In the genomic region with DNA sequence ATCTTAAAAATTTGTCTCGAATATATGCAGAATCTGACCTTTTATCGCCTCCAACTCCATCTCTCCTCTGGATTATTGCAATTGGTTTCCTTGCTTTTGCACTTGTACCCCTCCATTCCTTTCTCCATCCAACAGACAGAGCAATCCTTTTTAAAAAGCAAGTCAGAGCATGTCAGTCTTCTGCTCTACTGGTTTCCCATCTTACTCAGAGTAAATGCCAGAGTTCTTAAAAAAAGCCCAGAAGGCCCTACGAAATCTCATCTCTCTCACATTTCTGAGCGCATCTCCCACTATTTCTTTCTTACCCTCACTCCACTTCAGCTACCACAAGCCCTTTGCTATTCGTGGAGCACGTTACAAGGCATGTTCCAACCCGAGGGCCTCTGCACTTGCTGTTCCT, we compare ENCODE assay signal across 22 cellular contexts.
DNase-seq lines count a peak whose midpoint lies in the region; ATAC-seq, FAIRE-seq and TF ChIP-seq lines count a peak whose summit lies in the region.
"Had no signal": no experiment of that assay in that cellular context is flagged by ENCODE, and none has a peak within 500 bp of the region (broad histone marks: within the 10 kb centered on the region; RNA-seq: fewer than 3 reads in every experiment).

No MANE protein-coding gene starts in this region.

- H3K36me3 ChIP-seq in HCT116 (ENCODE audit: control insufficient read depth in 1 of 2, insufficient read depth in 2 of 2, low read length in 2 of 2), result no peaks in the 10 kb centered on the region
- no peaks in the 10 kb centered on the region for H3K36me3 ChIP-seq in astrocyte (ENCODE audit: insufficient read depth, low read length)
- H3K36me3 ChIP-seq in mesenchymal stem cell (ENCODE audit: control insufficient read depth in 1 of 2, insufficient read depth in 2 of 2, low read depth in 1 of 2, low read length in 2 of 2), result no peaks in the 10 kb centered on the region

- no peak overlapping the region for H4K8ac ChIP-seq in mesenchymal stem cell (ENCODE audit: low read length)

- CTCF ChIA-PET in HCT116 (lab: Charles Lee), result no interaction called here

- H2AK5ac ChIP-seq in mesenchymal stem cell (ENCODE audit: low read length, severe bottlenecking), result no peak overlapping the region

- H3K9me3 ChIP-seq in HCT116 (ENCODE audit: control insufficient read depth in 1 of 2, insufficient read depth in 1 of 2, low read depth in 1 of 2, low read length in 2 of 2), result peaks cover 0 to 5% of the 10 kb centered on the region in 2 experiments; a peak in 1 of 4 replicates
- H3K9me3 ChIP-seq in astrocyte (ENCODE audit: insufficient read depth, low read depth, low read length), result no peaks in the 10 kb centered on the region
- H3K9me3 ChIP-seq in mesenchymal stem cell (ENCODE audit: control insufficient read depth, low read length), result peaks cover 11% of the 10 kb centered on the region

- H3K9me2 ChIP-seq in HCT116 (ENCODE audit: insufficient read depth), result no peaks in the 10 kb centered on the region

- H3K9ac ChIP-seq in HCT116 (ENCODE audit: low read length) (no peak overlapping the region), astrocyte (ENCODE audit: low read length) (no peak overlapping the region), mesenchymal stem cell (ENCODE audit: low read length) (peak overlapping the region; percentile 5)
- H3K9ac ChIP-seq: BLaER1 treated with 17β-estradiol and CSF1 and Interleukin-3, amounts not matched to agents 10 nM and 100 nM had no signal

- H2BK5ac ChIP-seq in mesenchymal stem cell (ENCODE audit: low read depth, low read length, poor library complexity, severe bottlenecking), result no peak overlapping the region

- no peak overlapping the region for H2AFZ ChIP-seq in HCT116 (ENCODE audit: low read depth, low read length, poor library complexity, severe bottlenecking)
- no peak overlapping the region for H2AFZ ChIP-seq in astrocyte (ENCODE audit: low read depth, low read length)
- no peak overlapping the region for H2AFZ ChIP-seq in mesenchymal stem cell (ENCODE audit: low read depth, low read length)
- H2AFZ ChIP-seq: GM23338 had no signal

- RAD21 ChIA-PET in HCT116 (lab: Charles Lee; ENCODE audit: low non-redundant PET in 1 of 2, low total read pairs in 2 of 2, uncharacterized antibody in 2 of 2, unreplicated experiment in 2 of 2), result no interaction called here

- TF ChIP-seq CTCF in HCT116 (IDR thresholded peaks at IDR 0.05 in 2 of 3, conservative IDR thresholded peaks at IDR 0.05 in 1 of 3; ENCODE audit: borderline replicate concordance in 1 of 3, insufficient read depth in 1 of 3, low read depth in 2 of 3, low read length in 2 of 3), result no peak
- TF ChIP-seq CTCF in astrocyte (IDR thresholded peaks at IDR 0.05; ENCODE audit: insufficient read depth, low read depth, low read length), result no peak

- H3K4me3 ChIP-seq in HCT116 (replicated peaks in 1 of 2; ENCODE audit: low read depth in 1 of 2, low read length in 2 of 2) (no peak overlapping the region), astrocyte (ENCODE audit: insufficient read depth, low read depth, low read length) (no peak overlapping the region), mesenchymal stem cell (ENCODE audit: insufficient read depth in 1 of 2, low read depth in 1 of 2, low read length in 2 of 2) (no peak overlapping the region)
- H3K4me3 ChIP-seq: BLaER1 treated with 17β-estradiol and CSF1 and Interleukin-3, amounts not matched to agents 10 nM and 100 nM; GM12878; GM23338 had no signal

- H3K27ac ChIP-seq in HCT116 (ENCODE audit: low read depth, low read length) (no peak overlapping the region), astrocyte (ENCODE audit: low read depth, low read length) (no peak overlapping the region), epithelial cell of prostate (peak overlapping the region; percentile 58), mesenchymal stem cell (ENCODE audit: low read length, poor library complexity, severe bottlenecking) (no peak overlapping the region)
- H3K27ac ChIP-seq: BLaER1 treated with 17β-estradiol and CSF1 and Interleukin-3, amounts not matched to agents 10 nM and 100 nM had no signal

- no peak for FAIRE-seq in astrocyte (lab: Jason Lieb, UNC)
- FAIRE-seq: GM12878, GM19239, H54, HTR-8/SVneo had no signal

- H3K23ac ChIP-seq in mesenchymal stem cell (ENCODE audit: low read length in 2 of 2), result no peak overlapping the region

- H3K4me1 ChIP-seq in HCT116 (ENCODE audit: control insufficient read depth in 1 of 2, insufficient read depth in 2 of 2, low read length in 2 of 2), result peaks cover 27 to 46% of the 10 kb centered on the region in 2 experiments; a peak in 3 of 4 replicates
- H3K4me1 ChIP-seq in astrocyte (ENCODE audit: insufficient read depth, low read length), result peaks cover 19% of the 10 kb centered on the region
- peaks cover 3% of the 10 kb centered on the region for H3K4me1 ChIP-seq in mesenchymal stem cell (ENCODE audit: control insufficient read depth, insufficient read depth, low read depth, low read length)

- H3K4me1 Mint-ChIP-seq in astrocyte (ENCODE audit: low read depth, unreplicated experiment), result peaks cover 28% of the 10 kb centered on the region
- H3K4me1 Mint-ChIP-seq: B cell, IgD-negative memory B cell had no signal

- H3K18ac ChIP-seq in mesenchymal stem cell (ENCODE audit: low read depth in 1 of 2, low read length in 2 of 2), result no peak overlapping the region

- TF ChIP-seq POLR2A in HCT116 (IDR thresholded peaks at IDR 0.05; ENCODE audit: borderline replicate concordance, extremely low read depth, insufficient read depth, insufficient read length), result no peak

- no TSS peak for BruUV-seq in HCT116 (replicated peaks; lab: Mats Ljungman, UMichigan)

- no peaks in the 10 kb centered on the region for H4K20me1 ChIP-seq in HCT116 (ENCODE audit: insufficient read depth)
- H4K20me1 ChIP-seq in astrocyte (ENCODE audit: insufficient read depth, low read length), result no peaks in the 10 kb centered on the region
- H4K20me1 ChIP-seq: BLaER1 treated with 17β-estradiol and CSF1 and Interleukin-3, amounts not matched to agents 10 nM and 100 nM had no signal

- no peak overlapping the region for H2BK120ac ChIP-seq in mesenchymal stem cell (ENCODE audit: low read depth, low read length)

- no peaks in the 10 kb centered on the region for H3K27me3 Mint-ChIP-seq in astrocyte (ENCODE audit: low read depth, unreplicated experiment)

- no peaks in the 10 kb centered on the region for H3K36me3 Mint-ChIP-seq in astrocyte (ENCODE audit: low read depth, unreplicated experiment)
- H3K36me3 Mint-ChIP-seq: IgD-negative memory B cell had no signal

- H2BK12ac ChIP-seq in mesenchymal stem cell (ENCODE audit: low read length in 2 of 2), result no peak overlapping the region

- no peaks in the 10 kb centered on the region for H3K79me1 ChIP-seq in mesenchymal stem cell (replicated peaks; ENCODE audit: low read length, poor library complexity, severe bottlenecking)

- H3K4me3 Mint-ChIP-seq in astrocyte (ENCODE audit: unreplicated experiment), result no peak overlapping the region
- H3K4me3 Mint-ChIP-seq: B cell; CD8-positive, alpha-beta T cell; GM23338; HFFc6; IgD-negative memory B cell had no signal

- H3K4me2 ChIP-seq in HCT116 (ENCODE audit: low read length), result peak overlapping the region; percentile 70; the same call in 1 of the 2 replicates
- no peak overlapping the region for H3K4me2 ChIP-seq in astrocyte (ENCODE audit: low read length)
- H3K4me2 ChIP-seq in mesenchymal stem cell (ENCODE audit: low read length, poor library complexity, severe bottlenecking), result no peak overlapping the region
- H3K4me2 ChIP-seq: BLaER1 treated with 17β-estradiol and CSF1 and Interleukin-3, amounts not matched to agents 10 nM and 100 nM; GM23338 had no signal

- no peak overlapping the region for H3K14ac ChIP-seq in mesenchymal stem cell (ENCODE audit: low read length in 2 of 2)

- intact Hi-C loops in HCT116 (cut with micrococcal nuclease), result no loop called here

- no peak overlapping the region for H3K4ac ChIP-seq in mesenchymal stem cell (ENCODE audit: low read depth in 1 of 2, low read length in 2 of 2)

- DNase-seq in HCT116 (ENCODE audit: low read depth, low spot score), result no peak
- DNase-seq in astrocyte (ENCODE audit: low read depth), result no peak
- DNase-seq in epithelial cell of prostate (ENCODE audit: low read depth, low spot score), result no peak
- DNase-seq in mesenchymal stem cell, result no peak
- DNase-seq in midbrain (lab: John Stamatoyannopoulos, UW), result no peak
- DNase-seq: CD8-positive, alpha-beta T cell; COR-L47; DMS 273 treated with DMSO at 0.1 percent for 48 hours; DMS53; DND-41; HCEC 1CT; HFFc6 had no signal

- H2BK15ac ChIP-seq in mesenchymal stem cell (ENCODE audit: low read depth, poor library complexity, severe bottlenecking), result no peak overlapping the region

- no peak for ATAC-seq in HCT116
- no peak for ATAC-seq in GM18867 (IDR thresholded peaks at IDR 0.05; ENCODE audit: unreplicated experiment)
- no peak for ATAC-seq in GM19455 (IDR thresholded peaks at IDR 0.05; ENCODE audit: unreplicated experiment)
- ATAC-seq: CD8-positive, alpha-beta T cell; GM12878; GM23338 had no signal

- no peaks in the 10 kb centered on the region for H3K27me3 ChIP-seq in HCT116 (ENCODE audit: insufficient read depth, low read length)
- no peaks in the 10 kb centered on the region for H3K27me3 ChIP-seq in astrocyte (ENCODE audit: insufficient read depth, low read length)
- no peaks in the 10 kb centered on the region for H3K27me3 ChIP-seq in mesenchymal stem cell (ENCODE audit: control insufficient read depth in 1 of 2, insufficient read depth in 1 of 2, low read length in 2 of 2)
- H3K27me3 ChIP-seq: BLaER1 treated with 17β-estradiol and CSF1 and Interleukin-3, amounts not matched to agents 10 nM and 100 nM had no signal

- H3K9me3 Mint-ChIP-seq in astrocyte (ENCODE audit: unreplicated experiment), result peaks cover 10% of the 10 kb centered on the region

- no peaks in the 10 kb centered on the region for H3K79me2 ChIP-seq in HCT116 (ENCODE audit: insufficient read depth, low read length)
- H3K79me2 ChIP-seq in astrocyte (ENCODE audit: insufficient read depth, low read length), result no peaks in the 10 kb centered on the region

- POLR2A ChIA-PET in HCT116 (lab: Charles Lee), result no interaction called here

- H4K91ac ChIP-seq in mesenchymal stem cell (ENCODE audit: low read length), result no peak overlapping the region

- H3K27ac Mint-ChIP-seq in astrocyte (ENCODE audit: unreplicated experiment), result peak overlapping the region; percentile 15
- H3K27ac Mint-ChIP-seq: B cell; CD8-positive, alpha-beta T cell; GM23338; HFFc6 had no signal

- 91% methylated on average over 7 of the region's 7 CpGs for WGBS in mesenchymal stem cell

- TF ChIP-seq RAD21 in HCT116 (IDR thresholded peaks at IDR 0.05; ENCODE audit: low read depth), result no peak

TF ChIP-seq in HCT116, 20 proteins besides CTCF, POLR2A, EP300 and RAD21 (continues in another document):
- TF ChIP-seq, protein P1, sequence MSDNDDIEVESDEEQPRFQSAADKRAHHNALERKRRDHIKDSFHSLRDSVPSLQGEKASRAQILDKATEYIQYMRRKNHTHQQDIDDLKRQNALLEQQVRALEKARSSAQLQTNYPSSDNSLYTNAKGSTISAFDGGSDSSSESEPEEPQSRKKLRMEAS (IDR thresholded peaks at IDR 0.05), result no peak
- TF ChIP-seq SP1 (IDR thresholded peaks at IDR 0.05; ENCODE audit: low read depth), result no peak
